Comparison of ENCODE assay signal across 8 cellular contexts in the genomic region with DNA sequence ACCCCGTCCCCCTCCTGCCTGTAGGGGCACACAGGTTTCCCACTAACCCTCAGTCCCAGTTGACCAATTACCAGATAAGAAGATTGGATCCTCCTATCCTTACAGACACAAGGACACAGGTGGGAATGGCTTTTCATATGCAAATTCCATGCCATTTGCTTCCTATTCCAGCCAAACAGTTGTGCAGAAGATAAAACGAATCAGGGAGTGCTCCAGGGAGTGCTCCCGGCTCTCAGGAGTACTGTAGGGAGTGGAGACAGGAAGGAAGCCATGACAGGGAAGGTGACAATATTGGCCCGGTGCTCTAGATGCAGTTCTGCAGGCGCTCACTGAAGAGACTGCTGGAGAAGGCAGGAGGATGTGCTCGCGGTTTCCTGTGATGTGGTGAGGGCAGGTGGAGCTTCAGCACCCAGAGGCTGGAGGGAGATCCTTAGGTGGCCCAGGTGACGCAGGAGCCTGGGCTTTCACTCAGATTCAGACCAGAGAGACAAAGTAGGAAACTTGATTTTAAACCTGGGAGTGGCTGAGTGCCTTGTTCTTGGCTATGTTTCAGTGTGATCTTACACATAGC.
DNase-seq lines count a peak whose midpoint lies in the region; ATAC-seq and TF ChIP-seq lines count a peak whose summit lies in the region.

No MANE protein-coding gene starts in this region.

- intact Hi-C loops in left ventricle myocardium inferior (cut with micrococcal nuclease) = no loop called here
- intact Hi-C loops in cardiac septum (cut with DNase I) = loop anchor here (2.0 kb wide), 1 partner anchor 387 kb away; no protein-coding TSS in a partner anchor

- H4K91ac ChIP-seq in neuronal stem cell (ENCODE audit: low read depth, low read length, poor library complexity) = no peak overlapping the region

- no peak overlapping the region for H3K23ac ChIP-seq in neuronal stem cell (ENCODE audit: low read depth, low read length, poor library complexity)

- H2AK5ac ChIP-seq in neuronal stem cell (ENCODE audit: low read depth, low read length) = no peak overlapping the region

- no CpG with 5 or more reads among the region's 8 CpGs for WGBS in neuronal stem cell (ENCODE audit: extremely low coverage in 2 of 2, insufficient read length in 2 of 2, insufficient replicate concordance in 1 of 2), 2 donors

- H3K27me3 ChIP-seq in left ventricle myocardium inferior (ENCODE audit: low read depth) (no peaks in the 10 kb centered on the region), neuronal stem cell (ENCODE audit: control insufficient read depth in 3 of 3, insufficient read depth in 3 of 3, low read depth in 1 of 3, low read length in 3 of 3) (no peaks in the 10 kb centered on the region)

- no peak for ATAC-seq in HG02870 (IDR thresholded peaks at IDR 0.05; ENCODE audit: unreplicated experiment)

- H2BK120ac ChIP-seq in neuronal stem cell (ENCODE audit: low read depth, low read length) = no peak overlapping the region

- H2BK12ac ChIP-seq in neuronal stem cell (ENCODE audit: low read length) = no peak overlapping the region

- no peak overlapping the region for H3K9ac ChIP-seq in neuronal stem cell (ENCODE audit: low read depth, low read length, poor library complexity)

- peaks cover 45% of the 10 kb centered on the region for H3K4me1 ChIP-seq in left ventricle myocardium inferior
- no peaks in the 10 kb centered on the region for H3K4me1 ChIP-seq in neuronal stem cell (ENCODE audit: control insufficient read depth in 2 of 2, insufficient read depth in 1 of 2, low read depth in 1 of 2, low read length in 2 of 2)

- no peak overlapping the region for H2BK5ac ChIP-seq in neuronal stem cell (ENCODE audit: low read length)

- TF ChIP-seq CTCF in left ventricle myocardium inferior (IDR thresholded peaks at IDR 0.05; ENCODE audit: borderline replicate concordance) = no peak

- H3K9me3 ChIP-seq in left ventricle myocardium inferior (replicated peaks) (no peaks in the 10 kb centered on the region), neuronal stem cell (replicated peaks in 1 of 2; ENCODE audit: control insufficient read depth in 2 of 2, insufficient read depth in 1 of 2, low read depth in 1 of 2, low read length in 2 of 2) (no peaks in the 10 kb centered on the region)

- H2BK15ac ChIP-seq in neuronal stem cell (ENCODE audit: low read length) = no peak overlapping the region

- H3K79me1 ChIP-seq in neuronal stem cell (ENCODE audit: low read depth, low read length) = no peaks in the 10 kb centered on the region

- no peak overlapping the region for H3K4ac ChIP-seq in neuronal stem cell (ENCODE audit: low read length)

- no peak overlapping the region for H3K4me3 ChIP-seq in left ventricle myocardium inferior
- H3K4me3 ChIP-seq in neuronal stem cell (ENCODE audit: low read length in 2 of 2) = no peak overlapping the region

- peak overlapping the region; percentile 15 for H3K18ac ChIP-seq in neuronal stem cell (ENCODE audit: low read length)

- H3K27ac ChIP-seq in left ventricle myocardium inferior (replicated peaks) = peak overlapping the region; percentile 83
- no peak overlapping the region for H3K27ac ChIP-seq in neuronal stem cell (replicated peaks; ENCODE audit: low read length)

- no peak overlapping the region for H4K8ac ChIP-seq in neuronal stem cell (ENCODE audit: low read depth, low read length)

- no peak overlapping the region for H3K14ac ChIP-seq in neuronal stem cell (ENCODE audit: low read length)

- H3K36me3 ChIP-seq in left ventricle myocardium inferior (no peaks in the 10 kb centered on the region), neuronal stem cell (replicated peaks in 1 of 2; ENCODE audit: control insufficient read depth in 2 of 2, insufficient read depth in 2 of 2, low read length in 2 of 2) (no peaks in the 10 kb centered on the region)

- no peak overlapping the region for H3K4me2 ChIP-seq in neuronal stem cell (ENCODE audit: insufficient read depth, low read length, poor library complexity, severe bottlenecking)

- H2AFZ ChIP-seq in neuronal stem cell (ENCODE audit: low read length) = no peak overlapping the region

- no peak for DNase-seq in left ventricle myocardium inferior
- no peak for DNase-seq in cardiac septum (ENCODE audit: low spot score)
- DNase-seq in activated T-helper 1 cell treated with anti-CD3 and anti-CD28 coated beads, Interleukin-2, amount 50 U/mL, for 16 hours (ENCODE audit: low read depth in 1 of 2, low spot score in 1 of 2) = peak; percentile 58 to 60
- no peak for DNase-seq in neuronal stem cell (ENCODE audit: low spot score)
- DNase-seq in NCI-H2171 treated with DMSO at 0.1 percent for 48 hours (lab: John Stamatoyannopoulos, UW) = no peak
- no peak for DNase-seq in NCI-H345 treated with DMSO at 0.1 percent for 48 hours (lab: John Stamatoyannopoulos, UW; ENCODE audit: unreplicated experiment)
- no peak for DNase-seq in NCI-H446 treated with DMSO at 0.1 percent for 48 hours (lab: John Stamatoyannopoulos, UW)

Comparison
In these comparisons a context has a peak if more than half of its experiments do, and no peak if none do; other contexts are left out.
1. DNase-seq: peak in activated T-helper 1 cell treated with anti-CD3 and anti-CD28 coated beads, Interleukin-2, amount 50 U/mL, for 16 hours (2 of 2); none in left ventricle myocardium inferior (single experiment), cardiac septum (single experiment), neuronal stem cell (single experiment), NCI-H2171 treated with DMSO at 0.1 percent for 48 hours (single experiment), NCI-H345 treated with DMSO at 0.1 percent for 48 hours (single experiment) and NCI-H446 treated with DMSO at 0.1 percent for 48 hours (single experiment).